20 cellular contexts compared by ENCODE assay signal in genomic region chr9:124802426-124802825, GRCh38. TPM values are rescaled to one million over a fixed set of nuclear protein-coding genes. Genes with fewer than 3 reads are reported as not detected.
"Had no signal": no experiment of that assay in that cellular context is flagged by ENCODE, and none has a peak within 500 bp of the region (broad histone marks: within the 10 kb centered on the region; RNA-seq: fewer than 3 reads in every experiment).

No MANE protein-coding gene starts in this region.

- H3K4me3 Mint-ChIP-seq: activated CD4-positive, alpha-beta T cell treated with anti-CD3 and anti-CD28 coated beads, Interleukin-2, amount 10 ng/mL, durations not matched to agents 24 days and 14 days; activated CD8-positive, alpha-beta T cell treated with anti-CD3 and anti-CD28 coated beads, Interleukin-2, amount 10 ng/mL, durations not matched to agents 7 days and 5 days; activated T-cell treated with anti-CD3 and anti-CD28 coated beads, Interleukin-2, amount 50 U/mL, for 72 hours; nephron had no signal

- H3K27ac ChIP-seq: cardiac muscle cell, thyroid gland, vagina had no signal

- H3K27ac Mint-ChIP-seq: activated CD4-positive, alpha-beta T cell treated with anti-CD3 and anti-CD28 coated beads, Interleukin-2, amount 10 ng/mL, durations not matched to agents 24 days and 14 days; activated naive CD4-positive, alpha-beta T cell treated with anti-CD3 and anti-CD28 coated beads, Interleukin-2, amount 50 U/mL, for 72 hours; activated T-cell treated with anti-CD3 and anti-CD28 coated beads, Interleukin-2, amount 50 U/mL, for 72 hours; progenitor cell of endocrine pancreas had no signal

- H3K36me3 ChIP-seq: cardiac muscle cell, thyroid gland, vagina had no signal

- H3K9me3 ChIP-seq: thyroid gland, vagina had no signal

- H3K27me3 ChIP-seq: cardiac muscle cell, thyroid gland, vagina had no signal

- H3K9me3 Mint-ChIP-seq: activated CD4-positive, alpha-beta T cell treated with anti-CD3 and anti-CD28 coated beads, Interleukin-2, amount 10 ng/mL, durations not matched to agents 24 days and 14 days; activated naive CD4-positive, alpha-beta T cell treated with anti-CD3 and anti-CD28 coated beads, Interleukin-2, amount 50 U/mL, for 72 hours; activated T-cell treated with anti-CD3 and anti-CD28 coated beads, Interleukin-2, amount 50 U/mL, for 72 hours; nephron had no signal

- H3K36me3 Mint-ChIP-seq: activated naive CD4-positive, alpha-beta T cell treated with anti-CD3 and anti-CD28 coated beads, Interleukin-2, amount 50 U/mL, for 72 hours had no signal

- H3K27me3 Mint-ChIP-seq: progenitor cell of endocrine pancreas had no signal

- DNase-seq: activated CD4-positive, alpha-beta T cell treated with anti-CD3 and anti-CD28 coated beads, Interleukin-2, amount 10 ng/mL, durations not matched to agents 24 days and 14 days; activated CD4-positive, CD25-positive, alpha-beta regulatory T cell; activated CD8-positive, alpha-beta memory T cell treated with anti-CD3 and anti-CD28 coated beads, Interleukin-2, amount 50 U/mL, for 48 hours; activated CD8-positive, alpha-beta T cell treated with anti-CD3 and anti-CD28 coated beads, Interleukin-2, amount 10 ng/mL, durations not matched to agents 7 days and 5 days; activated gamma-delta T cell; activated T-cell treated with anti-CD3 and anti-CD28 coated beads, Interleukin-2, amount 50 U/mL, for 72 hours; islet precursor cell; mammary epithelial cell; occipital lobe; right cardiac atrium; thyroid gland had no signal

- ATAC-seq: activated CD8-positive, alpha-beta T cell treated with anti-CD3 and anti-CD28 coated beads, Interleukin-2, amount 10 ng/mL, durations not matched to agents 7 days and 5 days; activated naive CD4-positive, alpha-beta T cell treated with anti-CD3 and anti-CD28 coated beads, Interleukin-2, amount 50 U/mL, for 72 hours; activated T-cell treated with anti-CD3 and anti-CD28 coated beads, Interleukin-2, amount 50 U/mL, for 72 hours; left lobe of liver; right cardiac atrium had no signal

- H3K4me1 Mint-ChIP-seq: activated CD4-positive, alpha-beta T cell treated with anti-CD3 and anti-CD28 coated beads, Interleukin-2, amount 10 ng/mL, durations not matched to agents 24 days and 14 days had no signal

- H3K4me3 ChIP-seq: cardiac muscle cell, thyroid gland, vagina had no signal

RNA-seq across cellular contexts. Expression of gene OLFML2A, which starts 25.5 kb away (rescaled TPM):
- total RNA-seq: activated CD4-positive, alpha-beta T cell treated with anti-CD3 and anti-CD28 coated beads, Interleukin-2, amount 10 ng/mL, durations not matched to agents 24 days and 14 days; activated CD8-positive, alpha-beta T cell treated with anti-CD3 and anti-CD28 coated beads, Interleukin-2, amount 10 ng/mL, durations not matched to agents 7 days and 5 days; activated naive CD4-positive, alpha-beta T cell treated with anti-CD3 and anti-CD28 coated beads, Interleukin-2, amount 50 U/mL, for 72 hours; activated T-cell treated with anti-CD3 and anti-CD28 coated beads, Interleukin-2, amount 50 U/mL, for 72 hours; T-helper 2 cell treated with Interferon-gamma antibody and Interleukin-4, amounts not matched to agents 100 ng/mL and 5 ng/mL, for 36 hours had no signal

RNA-seq across cellular contexts. Expression of gene WDR38, which starts 50.8 kb away (rescaled TPM):
- total RNA-seq: activated CD4-positive, alpha-beta T cell treated with anti-CD3 and anti-CD28 coated beads, Interleukin-2, amount 10 ng/mL, durations not matched to agents 24 days and 14 days; activated CD8-positive, alpha-beta T cell treated with anti-CD3 and anti-CD28 coated beads, Interleukin-2, amount 10 ng/mL, durations not matched to agents 7 days and 5 days; activated naive CD4-positive, alpha-beta T cell treated with anti-CD3 and anti-CD28 coated beads, Interleukin-2, amount 50 U/mL, for 72 hours; activated T-cell treated with anti-CD3 and anti-CD28 coated beads, Interleukin-2, amount 50 U/mL, for 72 hours; cardiac muscle cell; left lobe of liver; mammary epithelial cell; mononuclear cell; occipital lobe; progenitor cell of endocrine pancreas; right cardiac atrium; T-helper 2 cell treated with Interferon-gamma antibody and Interleukin-4, amounts not matched to agents 100 ng/mL and 5 ng/mL, for 36 hours; vagina had no signal
- polyA plus RNA-seq: cardiac muscle cell, esophagus, mammary epithelial cell had no signal
